19 cellular contexts compared by ENCODE assay signal in the genomic region with DNA sequence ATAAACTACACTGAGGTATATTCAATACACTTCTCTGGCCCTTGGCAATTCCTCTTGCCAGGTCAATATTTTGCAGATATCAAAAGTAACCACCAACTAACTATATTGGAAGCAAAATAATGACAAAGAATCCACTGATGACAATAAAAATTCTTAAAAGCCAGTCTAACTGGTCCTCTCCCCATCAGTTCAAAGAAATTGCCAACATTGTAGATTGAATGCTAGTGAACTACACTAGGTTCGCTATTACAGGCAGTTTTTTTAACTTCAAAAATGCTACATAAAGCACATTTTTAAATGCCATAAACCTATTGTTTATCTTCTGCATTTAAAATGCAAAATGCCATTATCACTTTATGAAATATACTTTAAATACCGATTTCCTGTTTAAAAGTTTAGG. TPM values are rescaled to one million over a fixed set of nuclear protein-coding genes. Genes with fewer than 3 reads are reported as not detected.
A peak's percentile ranks its signal among the peaks of the same experiment; 100 is the strongest.
DNase-seq lines count a peak whose midpoint lies in the region; ATAC-seq and TF ChIP-seq lines count a peak whose summit lies in the region.
"Had no signal": no experiment of that assay in that cellular context is flagged by ENCODE, and none has a peak within 500 bp of the region (broad histone marks: within the 10 kb centered on the region; RNA-seq: fewer than 3 reads in every experiment).

No MANE protein-coding gene starts in this region.

- no peak for TF ChIP-seq EP300 in gastroesophageal sphincter (IDR thresholded peaks at IDR 0.05)

- no peaks in the 10 kb centered on the region for H3K27me3 Mint-ChIP-seq in T-helper 17 cell
- H3K27me3 Mint-ChIP-seq: stimulated activated naive CD8-positive, alpha-beta T cell treated with anti-CD3 and anti-CD28 coated beads, Interleukin-15, Interleukin-2, amounts not matched to agents 100 ng/mL and 50 ng/mL, for 24 hours had no signal

- no peak overlapping the region for H3K23ac ChIP-seq in IMR-90 (ENCODE audit: low read depth, low read length)

- no peak overlapping the region for H3K18ac ChIP-seq in IMR-90 (ENCODE audit: low read depth, low read length)

- H3K4me3 ChIP-seq in IMR-90 (ENCODE audit: insufficient read depth, low read depth, low read length) (no peak overlapping the region), gastroesophageal sphincter (no peak overlapping the region), skeletal muscle satellite cell (ENCODE audit: low read length) (peak overlapping the region; percentile 21)
- H3K4me3 ChIP-seq: spleen had no signal

- no peak overlapping the region for H2BK120ac ChIP-seq in IMR-90 (ENCODE audit: low read depth, low read length)

- H3K36me3 ChIP-seq in IMR-90 (ENCODE audit: control insufficient read depth, insufficient read depth, low read length): no peaks in the 10 kb centered on the region
- no peaks in the 10 kb centered on the region for H3K36me3 ChIP-seq in gastroesophageal sphincter
- no peaks in the 10 kb centered on the region for H3K36me3 ChIP-seq in skeletal muscle satellite cell (ENCODE audit: insufficient read depth, low read length)

- H3K9me1 ChIP-seq in IMR-90 (ENCODE audit: insufficient read depth, low read length): peaks cover 9% of the 10 kb centered on the region; the same call in 1 of the 2 replicates

- WGBS in IMR-90 (ENCODE audit: extremely low coverage in 2 of 2, insufficient read length in 1 of 2), 2 experiments: no CpG with 5 or more reads among the region's 2 CpGs
- 88 to 89% methylated on average over 2 of the region's 2 CpGs for WGBS in gastroesophageal sphincter (ENCODE audit: low coverage in 1 of 2), 2 donors

- no peak overlapping the region for H3K4ac ChIP-seq in IMR-90 (ENCODE audit: low read depth, low read length)

- no peak overlapping the region for H2BK5ac ChIP-seq in IMR-90 (ENCODE audit: low read depth, low read length, poor library complexity, severe bottlenecking)

- CTCF ChIA-PET in IMR-90 (lab: Yijun Ruan, JAX): no interaction called here

- POLR2A ChIA-PET in IMR-90 (lab: Charles Lee; ENCODE audit: unreplicated experiment): no interaction called here

- H3K27ac ChIP-seq in IMR-90 (ENCODE audit: insufficient read depth, low read length) (no peak overlapping the region), gastroesophageal sphincter (peak overlapping the region in 3 of 4 donors; percentile 66 to 99 (median 98))

- intact Hi-C loops in IMR-90 (cut with micrococcal nuclease): loop anchor here (5.0 to 10.0 kb wide), 2 partner anchors 89 to 121 kb away; no protein-coding TSS in a partner anchor

- H3K27me3 ChIP-seq in IMR-90 (ENCODE audit: control insufficient read depth, insufficient read depth, low read length): no peaks in the 10 kb centered on the region
- H3K27me3 ChIP-seq in gastroesophageal sphincter: no peaks in the 10 kb centered on the region
- no peaks in the 10 kb centered on the region for H3K27me3 ChIP-seq in skeletal muscle satellite cell (ENCODE audit: control insufficient read depth, insufficient read depth, low read length)
- H3K27me3 ChIP-seq: BE2C, spleen had no signal

- H3K36me3 Mint-ChIP-seq in T-helper 17 cell (ENCODE audit: low read depth): peaks cover 6% of the 10 kb centered on the region
- H3K36me3 Mint-ChIP-seq: mesothelial cell of epicardium had no signal

- no peak overlapping the region for H3K56ac ChIP-seq in IMR-90 (ENCODE audit: extremely low read depth, insufficient read depth, low read length)

- no peak overlapping the region for H2BK15ac ChIP-seq in IMR-90 (ENCODE audit: low read depth, low read length)

- no peak overlapping the region for H2AFZ ChIP-seq in IMR-90 (replicated peaks; ENCODE audit: low read length, poor library complexity)

- no peak overlapping the region for H2AK5ac ChIP-seq in IMR-90 (ENCODE audit: low read depth, low read length)

- H3K4me3 Mint-ChIP-seq in T-helper 17 cell: no peak overlapping the region

- H3K4me1 ChIP-seq in IMR-90 (ENCODE audit: control insufficient read depth, insufficient read depth, low read length) (peaks cover 2% of the 10 kb centered on the region; the same call in 1 of the 2 replicates), gastroesophageal sphincter (peaks cover 0 to 68% (median 2%) of the 10 kb centered on the region in 3 donors), skeletal muscle satellite cell (ENCODE audit: control insufficient read depth, insufficient read depth, low read length) (peaks cover 33% of the 10 kb centered on the region)

- no peak overlapping the region for H2AK9ac ChIP-seq in IMR-90 (replicated peaks; ENCODE audit: low read depth, low read length, poor library complexity)

- H4K8ac ChIP-seq in IMR-90 (ENCODE audit: low read depth in 2 of 2, low read length in 2 of 2): no peak overlapping the region

- H3K14ac ChIP-seq in IMR-90 (replicated peaks; ENCODE audit: low read depth, low read length): no peak overlapping the region

- no peaks in the 10 kb centered on the region for H3K9me3 ChIP-seq in IMR-90 (ENCODE audit: control insufficient read depth, insufficient read depth, low read length)
- no peaks in the 10 kb centered on the region for H3K9me3 ChIP-seq in T-helper 17 cell (ENCODE audit: control insufficient read depth, low read length, poor library complexity, severe bottlenecking)
- no peaks in the 10 kb centered on the region for H3K9me3 ChIP-seq in gastroesophageal sphincter
- no peaks in the 10 kb centered on the region for H3K9me3 ChIP-seq in skeletal muscle satellite cell (replicated peaks; ENCODE audit: low read length)
- H3K9me3 ChIP-seq: BE2C, spleen had no signal

- no peak overlapping the region for H4K5ac ChIP-seq in IMR-90 (ENCODE audit: low read depth, low read length)

- ATAC-seq in IMR-90 (ENCODE audit: low read depth) (no peak), T-helper 17 cell (no peak), gastroesophageal sphincter (no peak), GM21723 (IDR thresholded peaks at IDR 0.05; ENCODE audit: unreplicated experiment) (no peak), GM19328 (IDR thresholded peaks at IDR 0.05; ENCODE audit: unreplicated experiment) (no peak)

- peak overlapping the region; percentile 38 for H3K4me2 ChIP-seq in IMR-90 (ENCODE audit: low read depth, low read length)
- H3K4me2 ChIP-seq in skeletal muscle satellite cell (ENCODE audit: low read length): peak overlapping the region; percentile 86

- dilution Hi-C loops in IMR-90 (cut with HindIII; ENCODE audit: low sequenced_read_pairs, unreplicated experiment): no loop called here

- no peak for TF ChIP-seq CTCF in IMR-90 (conservative IDR thresholded peaks at IDR 0.05; ENCODE audit: low read depth, low read length)
- TF ChIP-seq CTCF in gastroesophageal sphincter (IDR thresholded peaks at IDR 0.05): no peak

- H4K91ac ChIP-seq in IMR-90 (ENCODE audit: insufficient read depth, low read depth, low read length): no peak overlapping the region

- DNase-seq in IMR-90 (no peak), T-helper 17 cell (no peak), ACHN (no peak), NCI-H446 treated with DMSO at 0.1 percent for 48 hours (lab: John Stamatoyannopoulos, UW) (no peak)
- DNase-seq: activated CD4-positive, CD25-positive, alpha-beta regulatory T cell treated with anti-CD3 and anti-CD28 coated beads, Interleukin-2, amount 50 U/mL, for 72 hours; activated naive CD4-positive, alpha-beta T cell; BE2C; effector memory CD4-positive, alpha-beta T cell; foreskin melanocyte; NCI-H1436; occipital lobe; SHP77; spleen had no signal

- peaks cover 0 to 36% of the 10 kb centered on the region in 2 experiments; a peak in 3 of 4 replicates for H3K79me1 ChIP-seq in IMR-90 (ENCODE audit: low read depth in 1 of 2, low read length in 2 of 2)

- H3K27ac Mint-ChIP-seq in T-helper 17 cell: peak overlapping the region; percentile 21

- BruUV-seq in IMR-90 (replicated peaks; lab: Mats Ljungman, UMichigan): no TSS peak

- H3K9ac ChIP-seq in IMR-90 (ENCODE audit: low read depth, low read length): no peak overlapping the region
- no peak overlapping the region for H3K9ac ChIP-seq in skeletal muscle satellite cell (ENCODE audit: low read depth, low read length)

- TF ChIP-seq RAD21 in IMR-90 (IDR thresholded peaks at IDR 0.05; ENCODE audit: low read length): no peak

- TF ChIP-seq POLR2A in IMR-90 (IDR thresholded peaks at IDR 0.05; ENCODE audit: low read depth, low read length) (no peak), gastroesophageal sphincter (IDR thresholded peaks at IDR 0.05) (no peak)

- H3K4me1 Mint-ChIP-seq in T-helper 17 cell: peaks cover 32% of the 10 kb centered on the region

- in situ Hi-C loops in IMR-90 (cut with MboI; ENCODE audit: low sequenced_read_pairs) (no loop called here), ACHN (cut with HindIII; ENCODE audit: low pct_ligation_motif_present, low pct_unique_long_range_greater_than_20kb, low sequenced_read_pairs) (no loop called here)

- H4K20me1 ChIP-seq in IMR-90 (ENCODE audit: insufficient read depth, low read length): peaks cover 69% of the 10 kb centered on the region

- no peak overlapping the region for H2BK20ac ChIP-seq in IMR-90 (ENCODE audit: low read depth, low read length)

TF ChIP-seq in IMR-90, 13 proteins besides CTCF, POLR2A, EP300 and RAD21 (continues in another document):
- no peak for TF ChIP-seq FOS (IDR thresholded peaks at IDR 0.05; ENCODE audit: low read depth, low read length)
- TF ChIP-seq, protein P1, sequence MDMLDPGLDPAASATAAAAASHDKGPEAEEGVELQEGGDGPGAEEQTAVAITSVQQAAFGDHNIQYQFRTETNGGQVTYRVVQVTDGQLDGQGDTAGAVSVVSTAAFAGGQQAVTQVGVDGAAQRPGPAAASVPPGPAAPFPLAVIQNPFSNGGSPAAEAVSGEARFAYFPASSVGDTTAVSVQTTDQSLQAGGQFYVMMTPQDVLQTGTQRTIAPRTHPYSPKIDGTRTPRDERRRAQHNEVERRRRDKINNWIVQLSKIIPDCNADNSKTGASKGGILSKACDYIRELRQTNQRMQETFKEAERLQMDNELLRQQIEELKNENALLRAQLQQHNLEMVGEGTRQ (IDR thresholded peaks at IDR 0.05; ENCODE audit: low read depth, low read length): no peak
- no peak for TF ChIP-seq BHLHE40 (IDR thresholded peaks at IDR 0.05; ENCODE audit: low read depth, low read length)
- TF ChIP-seq RCOR1 (IDR thresholded peaks at IDR 0.05; ENCODE audit: insufficient replicate concordance, low read length): no peak
- no peak for TF ChIP-seq SMC3 (IDR thresholded peaks at IDR 0.05; ENCODE audit: low read depth, low read length)
- no peak for TF ChIP-seq MAZ (IDR thresholded peaks at IDR 0.05; ENCODE audit: borderline replicate concordance, low read depth, low read length)
- TF ChIP-seq CEBPB (IDR thresholded peaks at IDR 0.05; ENCODE audit: low read depth, low read length): no peak

RNA-seq across cellular contexts. Expression of a gene that starts 4.0 kb away (rescaled TPM):
- 50.2 and 58.9 TPM in 2 replicates for total RNA-seq in IMR-90 (2012; rRNA removed)
- 14.5 and 15.4 TPM in 2 replicates for polyA plus RNA-seq in IMR-90 (2012; rRNA removed)
- polyA plus RNA-seq in IMR-90 (2012; cell fraction: cytosol; rRNA removed): 6.0 and 8.4 TPM in 2 replicates
- polyA plus RNA-seq in IMR-90 (2012; cell fraction: nucleus; rRNA removed; ENCODE audit: low replicate concordance): 8.1 and 41.6 TPM in 2 replicates
- total RNA-seq in T-helper 17 cell: 100 to 1,000 TPM; 123 to 131 TPM
- 10 to 100 TPM; 54.4 to 77.9 (median 62.9) TPM for total RNA-seq in gastroesophageal sphincter
- 48.3 and 56.0 TPM in 2 replicates for total RNA-seq in skeletal muscle satellite cell (2012; rRNA removed)
